7 cellular contexts compared by ENCODE assay signal in the genomic region with DNA sequence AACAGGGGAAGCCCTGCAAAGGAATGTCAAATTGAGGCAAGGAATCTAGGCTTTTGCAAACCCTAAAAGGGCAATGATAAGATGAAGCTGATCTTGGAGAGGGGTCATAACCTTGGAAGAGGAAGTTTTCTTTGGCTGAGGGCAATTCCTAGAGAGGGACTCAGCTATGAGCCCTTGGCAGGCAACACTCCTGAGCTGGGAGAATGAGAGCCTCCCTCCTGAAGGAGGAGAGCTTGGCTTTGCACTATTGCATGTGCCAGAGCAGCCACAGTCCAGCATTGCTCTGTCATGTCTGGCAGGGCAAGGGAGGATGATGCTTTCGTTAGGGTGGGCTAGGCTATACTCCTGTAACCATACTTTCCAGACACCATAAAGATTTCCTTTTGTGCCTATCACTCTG.
A peak's percentile ranks its signal among the peaks of the same experiment; 100 is the strongest.
DNase-seq lines count a peak whose midpoint lies in the region; FAIRE-seq and TF ChIP-seq lines count a peak whose summit lies in the region.
"Not testable (repeated sequence)": the region's sequence is repeated elsewhere in the genome, so short reads cannot be mapped to it uniquely, and the experiment has no call there.

No MANE protein-coding gene starts in this region.

- dilution Hi-C loops in keratinocyte (cut with MboI; ENCODE audit: extremely low pct_ligation_motif_present, low sequenced_read_pairs), result not testable (repeated sequence)

- H3K27me3 ChIP-seq in keratinocyte (ENCODE audit: control insufficient read depth, extremely low read depth, insufficient read depth, low read length), result not testable (repeated sequence)

- H4K20me1 ChIP-seq in keratinocyte (ENCODE audit: control insufficient read depth, extremely low read depth, insufficient read depth, low read length), result not testable (repeated sequence)

- not testable (repeated sequence) for H3K9ac ChIP-seq in keratinocyte (ENCODE audit: control insufficient read depth, extremely low read depth, insufficient read depth, low read length)

- H3K36me3 ChIP-seq in keratinocyte (ENCODE audit: control insufficient read depth in 2 of 2, extremely low read depth in 1 of 2, insufficient read depth in 2 of 2, low read length in 2 of 2), result not testable (repeated sequence)

- not testable (repeated sequence) for H2AFZ ChIP-seq in keratinocyte (ENCODE audit: control insufficient read depth, low read length)

- not testable (repeated sequence) for H3K9me1 ChIP-seq in keratinocyte (ENCODE audit: control insufficient read depth, extremely low read depth, insufficient read depth, low read length)

- not testable (repeated sequence) for H3K4me3 ChIP-seq in fibroblast of the aortic adventitia (ENCODE audit: low read depth, low read length); keratinocyte (ENCODE audit: control insufficient read depth in 2 of 3, extremely low read depth in 1 of 3, insufficient read depth in 2 of 3, low read depth in 1 of 3, low read length in 3 of 3)

- peaks cover 17% of the 10 kb centered on the region for H3K4me1 ChIP-seq in keratinocyte (ENCODE audit: control insufficient read depth, extremely low read depth, insufficient read depth, low read length)

- not testable (repeated sequence) for H3K9me3 ChIP-seq in keratinocyte (ENCODE audit: control insufficient read depth, low read depth, low read length)

- H3K4me2 ChIP-seq in keratinocyte (ENCODE audit: control insufficient read depth, extremely low read depth, insufficient read depth, low read depth, low read length), result not testable (repeated sequence)

- FAIRE-seq in keratinocyte (lab: Jason Lieb, UNC) (peak; percentile 74), urothelium cell line (lab: Jason Lieb, UNC) (peak; percentile 13)

- peak; percentile 18 for DNase-seq in AG08395 (ENCODE audit: low spot score)
- DNase-seq in EH (ENCODE audit: low read depth), result peak; percentile 55
- peak; percentile 75 for DNase-seq in NCI-H226
- peak; percentile 19 for DNase-seq in astrocyte of the hippocampus (ENCODE audit: low read depth, low spot score)
- peak; percentile 45 for DNase-seq in fibroblast of the aortic adventitia (ENCODE audit: low read depth)
- not testable (repeated sequence) for DNase-seq in keratinocyte (ENCODE audit: low read depth, low spot score); urothelium cell line (ENCODE audit: low spot score)

- not testable (repeated sequence) for TF ChIP-seq CTCF in fibroblast of the aortic adventitia (IDR thresholded peaks at IDR 0.05; ENCODE audit: insufficient read depth, low read length); keratinocyte (optimal IDR thresholded peaks at IDR 0.05 in 1 of 3, IDR thresholded peaks at IDR 0.05 in 1 of 3, conservative IDR thresholded peaks at IDR 0.05 in 1 of 3; ENCODE audit: extremely low read depth in 1 of 3, insufficient read depth in 2 of 3, low read length in 3 of 3)

- not testable (repeated sequence) for H3K79me2 ChIP-seq in keratinocyte (ENCODE audit: control insufficient read depth, insufficient read depth, low read length)

- not testable (repeated sequence) for H3K27ac ChIP-seq in keratinocyte (ENCODE audit: control insufficient read depth, insufficient read depth, low read length)
